Comparison of ENCODE assay signal across 17 cellular contexts in the genomic region with DNA sequence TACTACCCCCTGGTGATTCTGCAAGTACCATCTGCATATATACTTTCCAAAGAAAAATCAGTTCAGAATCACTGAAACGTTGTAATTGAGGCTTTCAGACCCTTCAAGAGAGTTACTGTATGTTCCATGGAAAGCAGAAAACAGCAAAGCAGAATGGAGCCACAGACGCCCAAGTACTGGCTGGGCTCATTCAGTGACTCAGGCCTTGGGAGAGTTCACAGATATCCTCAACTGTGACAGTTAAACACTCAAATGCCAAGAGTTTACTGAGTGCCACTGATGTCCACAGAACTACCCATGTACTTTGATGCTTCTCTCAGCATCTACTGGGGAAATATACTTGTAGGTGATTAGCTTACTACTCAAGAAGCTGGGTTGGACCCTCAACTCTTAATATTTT.
"Had no signal": no experiment of that assay in that cellular context is flagged by ENCODE, and none has a peak within 500 bp of the region (broad histone marks: within the 10 kb centered on the region; RNA-seq: fewer than 3 reads in every experiment).

No MANE protein-coding gene starts in this region.

- ATAC-seq: activated T-cell treated with anti-CD3 and anti-CD28 coated beads, Interleukin-2, amount 50 U/mL, for 72 hours; right lobe of liver had no signal

- DNase-seq: activated CD4-positive, alpha-beta T cell treated with anti-CD3 and anti-CD28 coated beads, Interleukin-2, amount 50 U/mL, for 4 hours; activated CD4-positive, CD25-positive, alpha-beta regulatory T cell treated with anti-CD3 and anti-CD28 coated beads, Interleukin-2, amount 50 U/mL, for 72 hours; activated effector memory CD4-positive, alpha-beta T cell treated with anti-CD3 and anti-CD28 coated beads, Interleukin-2, amount 50 U/mL, for 16 hours; activated naive CD4-positive, alpha-beta T cell treated with anti-CD3 and anti-CD28 coated beads, Interleukin-2, amount 50 U/mL, for 16 hours; activated T-cell treated with anti-CD3 and anti-CD28 coated beads, Interleukin-2, amount 50 U/mL, for 72 hours; aorta; glutamatergic neuron; right lobe of liver; stimulated activated CD4-positive, alpha-beta T cell treated with anti-CD3 and anti-CD28 coated beads, Interleukin-4, amount 100 ng/mL, for 1 hour; stimulated activated naive CD4-positive, alpha-beta T cell; thyroid gland had no signal

- H3K4me3 Mint-ChIP-seq: activated T-cell treated with anti-CD3 and anti-CD28 coated beads, Interleukin-2, amount 50 U/mL, for 72 hours; neural crest cell; T-helper 1 cell treated with Interleukin-12 subunit alpha and Interleukin-12 subunit beta and Interleukin-4 antibody, amounts not matched to agents 30 μg/mL and 1 μg/mL, for 36 hours had no signal

- H3K9me3 Mint-ChIP-seq: activated T-cell treated with anti-CD3 and anti-CD28 coated beads, Interleukin-2, amount 50 U/mL, for 72 hours; neural crest cell; T-helper 1 cell treated with Interleukin-12 subunit alpha and Interleukin-12 subunit beta and Interleukin-4 antibody, amounts not matched to agents 30 μg/mL and 1 μg/mL, for 36 hours had no signal

- H3K4me1 ChIP-seq: breast epithelium, prostate gland, right lobe of liver had no signal

- H3K9me3 ChIP-seq: breast epithelium, prostate gland, right lobe of liver, thyroid gland had no signal

- H3K27ac Mint-ChIP-seq: activated T-cell treated with anti-CD3 and anti-CD28 coated beads, Interleukin-2, amount 50 U/mL, for 72 hours; T-helper 1 cell treated with Interleukin-12 subunit alpha and Interleukin-12 subunit beta and Interleukin-4 antibody, amounts not matched to agents 30 μg/mL and 1 μg/mL, for 36 hours had no signal

- H3K27ac ChIP-seq: prostate gland, right lobe of liver, thyroid gland had no signal

- H3K4me3 ChIP-seq: breast epithelium, prostate gland, right lobe of liver, smooth muscle cell, thyroid gland had no signal

- H3K36me3 ChIP-seq: breast epithelium, prostate gland, right lobe of liver, thyroid gland had no signal

- FAIRE-seq: keratinocyte had no signal

- H3K27me3 ChIP-seq: breast epithelium, right lobe of liver, thyroid gland had no signal
